Comparison of ENCODE assay signal across 27 cellular contexts in the genomic region with DNA sequence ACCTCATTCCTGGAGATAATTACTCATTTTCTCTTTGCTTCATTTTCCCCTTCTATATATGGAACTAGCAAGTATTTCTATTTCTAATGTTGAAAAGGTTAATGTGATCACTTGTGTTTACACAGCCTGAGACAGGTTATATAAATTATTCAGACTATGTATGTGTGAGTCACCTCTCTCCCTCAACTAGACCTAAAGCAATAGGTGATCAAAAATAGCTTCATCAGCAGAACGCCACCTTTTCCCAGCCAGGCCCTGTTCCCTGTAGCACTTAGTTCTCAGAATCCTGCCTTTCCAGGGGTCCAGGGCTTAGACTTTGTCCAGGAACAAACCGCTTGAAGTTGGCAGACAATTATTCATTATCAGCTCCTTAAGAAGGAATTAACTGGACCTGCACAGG.
DNase-seq lines count a peak whose midpoint lies in the region; ATAC-seq and TF ChIP-seq lines count a peak whose summit lies in the region.
"Had no signal": no experiment of that assay in that cellular context is flagged by ENCODE, and none has a peak within 500 bp of the region (broad histone marks: within the 10 kb centered on the region; RNA-seq: fewer than 3 reads in every experiment).

No MANE protein-coding gene starts in this region.

- peak overlapping the region; percentile 75 to 89 for H3K27ac Mint-ChIP-seq in activated naive CD4-positive, alpha-beta T cell treated with anti-CD3 and anti-CD28 coated beads, Interleukin-2, amount 50 U/mL, for 72 hours
- no peak overlapping the region for H3K27ac Mint-ChIP-seq in activated naive CD4-positive, alpha-beta T cell treated with anti-CD3 and anti-CD28 coated beads for 36 hours
- H3K27ac Mint-ChIP-seq: activated CD4-positive, alpha-beta T cell treated with anti-CD3 and anti-CD28 coated beads, Interleukin-2, amount 10 ng/mL, durations not matched to agents 7 days and 5 days; activated CD8-positive, alpha-beta memory T cell treated with anti-CD3 and anti-CD28 coated beads, Interleukin-2, amount 10 ng/mL, durations not matched to agents 7 days and 5 days; naive thymus-derived CD4-positive, alpha-beta T cell; T-helper 17 cell had no signal

- intact Hi-C loops in activated naive CD4-positive, alpha-beta T cell treated with anti-CD3 and anti-CD28 coated beads for 36 hours (cut with micrococcal nuclease), result loop anchor here (5.0 kb wide), 2 partner anchors 371 to 631 kb away; no protein-coding TSS in a partner anchor
- intact Hi-C loops in heart left ventricle (cut with DNase I), result no loop called here

- WGBS in heart left ventricle, 4 donors, result 74 to 96% (median 87%) methylated on average over 2 of the region's 2 CpGs

- no peaks in the 10 kb centered on the region for H3K9me3 Mint-ChIP-seq in activated naive CD4-positive, alpha-beta T cell treated with anti-CD3 and anti-CD28 coated beads, Interleukin-2, amount 50 U/mL, for 72 hours
- H3K9me3 Mint-ChIP-seq in activated naive CD4-positive, alpha-beta T cell treated with anti-CD3 and anti-CD28 coated beads for 36 hours, result no peaks in the 10 kb centered on the region
- H3K9me3 Mint-ChIP-seq: activated CD4-positive, alpha-beta T cell treated with anti-CD3 and anti-CD28 coated beads, Interleukin-2, amount 10 ng/mL, durations not matched to agents 7 days and 5 days; naive thymus-derived CD4-positive, alpha-beta T cell had no signal

- H3K9me3 ChIP-seq in WERI-Rb-1 (ENCODE audit: severe bottlenecking) (no peaks in the 10 kb centered on the region), heart left ventricle (no peaks in the 10 kb centered on the region)
- H3K9me3 ChIP-seq: SK-N-SH, tibial nerve had no signal

- H3K27ac ChIP-seq in WERI-Rb-1, result no peak overlapping the region
- no peak overlapping the region for H3K27ac ChIP-seq in foreskin keratinocyte
- no peak overlapping the region for H3K27ac ChIP-seq in heart left ventricle
- H3K27ac ChIP-seq: C4-2B, coronary artery, tibial nerve had no signal

- H3K4me3 ChIP-seq in WERI-Rb-1 (ENCODE audit: low read depth, low read length) (no peak overlapping the region), heart left ventricle (no peak overlapping the region)
- H3K4me3 ChIP-seq: coronary artery, tibial nerve had no signal

- H3K4me1 Mint-ChIP-seq in activated naive CD4-positive, alpha-beta T cell treated with anti-CD3 and anti-CD28 coated beads for 36 hours (ENCODE audit: low read depth), result peaks cover 25% of the 10 kb centered on the region

- H3K27me3 Mint-ChIP-seq in activated naive CD4-positive, alpha-beta T cell treated with anti-CD3 and anti-CD28 coated beads for 36 hours (ENCODE audit: low read depth), result peaks cover 21% of the 10 kb centered on the region

- CTCF ChIA-PET in activated naive CD4-positive, alpha-beta T cell treated with anti-CD3 and anti-CD28 coated beads for 36 hours (lab: Charles Lee), result interaction anchor here (1.4 kb wide), 1 partner anchor 20 kb away, joined by 4 read pairs; no protein-coding TSS in a partner anchor

- no peaks in the 10 kb centered on the region for H3K36me3 Mint-ChIP-seq in activated naive CD4-positive, alpha-beta T cell treated with anti-CD3 and anti-CD28 coated beads, Interleukin-2, amount 50 U/mL, for 72 hours
- H3K36me3 Mint-ChIP-seq in activated naive CD4-positive, alpha-beta T cell treated with anti-CD3 and anti-CD28 coated beads for 36 hours (ENCODE audit: low read depth), result no peaks in the 10 kb centered on the region
- H3K36me3 Mint-ChIP-seq: activated CD8-positive, alpha-beta memory T cell treated with anti-CD3 and anti-CD28 coated beads, Interleukin-2, amount 10 ng/mL, durations not matched to agents 7 days and 5 days; naive thymus-derived CD4-positive, alpha-beta T cell had no signal

- no peaks in the 10 kb centered on the region for H3K36me3 ChIP-seq in WERI-Rb-1
- H3K36me3 ChIP-seq in heart left ventricle, result no peaks in the 10 kb centered on the region
- H3K36me3 ChIP-seq: tibial nerve had no signal

- H3K4me1 ChIP-seq in foreskin keratinocyte (no peaks in the 10 kb centered on the region), heart left ventricle (no peaks in the 10 kb centered on the region)
- H3K4me1 ChIP-seq: tibial nerve had no signal

- peak; percentile 68 to 77 for ATAC-seq in activated naive CD4-positive, alpha-beta T cell treated with anti-CD3 and anti-CD28 coated beads, Interleukin-2, amount 50 U/mL, for 72 hours
- peak; percentile 46 for ATAC-seq in foreskin keratinocyte
- no peak for ATAC-seq in heart left ventricle
- ATAC-seq: activated CD8-positive, alpha-beta memory T cell treated with anti-CD3 and anti-CD28 coated beads, Interleukin-2, amount 10 ng/mL, durations not matched to agents 7 days and 5 days; left cardiac atrium; naive thymus-derived CD4-positive, alpha-beta T cell; sciatic nerve; T-helper 17 cell had no signal

- no peak for TF ChIP-seq POLR2A in heart left ventricle (IDR thresholded peaks at IDR 0.05)

- no peak overlapping the region for H3K4me3 Mint-ChIP-seq in activated naive CD4-positive, alpha-beta T cell treated with anti-CD3 and anti-CD28 coated beads for 36 hours
- H3K4me3 Mint-ChIP-seq: activated CD4-positive, alpha-beta T cell treated with anti-CD3 and anti-CD28 coated beads, Interleukin-2, amount 10 ng/mL, durations not matched to agents 7 days and 5 days; activated CD8-positive, alpha-beta memory T cell treated with anti-CD3 and anti-CD28 coated beads, Interleukin-2, amount 10 ng/mL, durations not matched to agents 7 days and 5 days; naive thymus-derived CD4-positive, alpha-beta T cell; T-helper 17 cell had no signal

- H3K27me3 ChIP-seq in WERI-Rb-1 (ENCODE audit: insufficient read depth, low read depth, severe bottlenecking), result no peaks in the 10 kb centered on the region
- peaks cover 11% of the 10 kb centered on the region for H3K27me3 ChIP-seq in foreskin keratinocyte
- H3K27me3 ChIP-seq in heart left ventricle, result peaks cover 0 to 9% (median 0%) of the 10 kb centered on the region in 9 donors
- H3K27me3 ChIP-seq: tibial nerve had no signal

- TF ChIP-seq CTCF in WERI-Rb-1 (IDR thresholded peaks at IDR 0.05; ENCODE audit: low read depth, low read length) (no peak), foreskin keratinocyte (conservative IDR thresholded peaks at IDR 0.05) (no peak), heart left ventricle (IDR thresholded peaks at IDR 0.05) (no peak)

- no peak for DNase-seq in activated naive CD4-positive, alpha-beta T cell treated with anti-CD3 and anti-CD28 coated beads, Interleukin-2, amount 50 U/mL, for 72 hours (ENCODE audit: low spot score in 2 of 2)
- no peak for DNase-seq in activated naive CD4-positive, alpha-beta T cell treated with anti-CD3 and anti-CD28 coated beads for 36 hours
- peak; percentile 75 for DNase-seq in WERI-Rb-1
- DNase-seq in foreskin keratinocyte, result peak; percentile 17 to 35
- peak; percentile 75 for DNase-seq in renal cortical epithelial cell (ENCODE audit: low read depth)
- DNase-seq in stimulated activated CD4-positive, alpha-beta T cell treated with anti-CD3 and anti-CD28 coated beads, Interleukin-2, amount 100 ng/mL, for 24 hours, result no peak
- DNase-seq in heart left ventricle, result no peak
- DNase-seq in GM19240 (ENCODE audit: insufficient read length, low spot score), result no peak
- DNase-seq: activated CD4-positive, alpha-beta T cell treated with anti-CD3 and anti-CD28 coated beads, Interleukin-2, amount 10 ng/mL, durations not matched to agents 7 days and 5 days; activated CD8-positive, alpha-beta memory T cell treated with anti-CD3 and anti-CD28 coated beads, Interleukin-2, amount 10 ng/mL, durations not matched to agents 7 days and 5 days; activated effector memory CD4-positive, alpha-beta T cell treated with anti-CD3 and anti-CD28 coated beads, Interleukin-2, amount 50 U/mL, for 16 hours; amniotic stem cell; DND-41; H7; Kasumi-1; left cardiac atrium; mesendoderm; naive thymus-derived CD4-positive, alpha-beta T cell; NCI-H187; NCI-H526; RPMI8226; SK-N-SH; T-helper 17 cell had no signal

Comparison
In these comparisons a context has a peak if more than half of its experiments do, and no peak if none do; other contexts are left out.
1. ATAC-seq: peak in activated naive CD4-positive, alpha-beta T cell treated with anti-CD3 and anti-CD28 coated beads, Interleukin-2, amount 50 U/mL, for 72 hours (2 of 2) and foreskin keratinocyte (single experiment); none in heart left ventricle (0 of 4).
2. DNase-seq: peak in WERI-Rb-1 (single experiment), foreskin keratinocyte (2 of 2) and renal cortical epithelial cell (single experiment); none in activated naive CD4-positive, alpha-beta T cell treated with anti-CD3 and anti-CD28 coated beads, Interleukin-2, amount 50 U/mL, for 72 hours (0 of 2), activated naive CD4-positive, alpha-beta T cell treated with anti-CD3 and anti-CD28 coated beads for 36 hours (single experiment), stimulated activated CD4-positive, alpha-beta T cell treated with anti-CD3 and anti-CD28 coated beads, Interleukin-2, amount 100 ng/mL, for 24 hours (0 of 2), heart left ventricle (0 of 5) and GM19240 (single experiment).